In genomic region chr5:36777105-36777757, GRCh38 we compare ENCODE assay signal across 8 cellular contexts.
DNase-seq lines count a peak whose midpoint lies in the region; ATAC-seq and TF ChIP-seq lines count a peak whose summit lies in the region.

No MANE protein-coding gene starts in this region.

- H3K4me1 Mint-ChIP-seq in activated CD8-positive, alpha-beta T cell treated with anti-CD3 and anti-CD28 coated beads, Interleukin-2, amount 10 ng/mL, durations not matched to agents 7 days and 5 days (ENCODE audit: low read depth): no peaks in the 10 kb centered on the region

- no peaks in the 10 kb centered on the region for H3K36me3 Mint-ChIP-seq in activated CD8-positive, alpha-beta T cell treated with anti-CD3 and anti-CD28 coated beads, Interleukin-2, amount 10 ng/mL, durations not matched to agents 7 days and 5 days (ENCODE audit: low read depth)

- POLR2A ChIA-PET in activated CD8-positive, alpha-beta T cell treated with anti-CD3 and anti-CD28 coated beads, Interleukin-2, amount 10 ng/mL, durations not matched to agents 7 days and 5 days (lab: Charles Lee): no interaction called here

- peaks cover 11% of the 10 kb centered on the region for H3K27me3 Mint-ChIP-seq in activated CD8-positive, alpha-beta T cell treated with anti-CD3 and anti-CD28 coated beads, Interleukin-2, amount 10 ng/mL, durations not matched to agents 7 days and 5 days (ENCODE audit: low read depth)

- ATAC-seq in HG03378 (IDR thresholded peaks at IDR 0.05; ENCODE audit: unreplicated experiment): no peak
- no peak for ATAC-seq in activated CD8-positive, alpha-beta T cell treated with anti-CD3 and anti-CD28 coated beads, Interleukin-2, amount 10 ng/mL, durations not matched to agents 7 days and 5 days
- no peak for ATAC-seq in HG03039 (IDR thresholded peaks at IDR 0.05; ENCODE audit: unreplicated experiment)

- H3K4me3 ChIP-seq in astrocyte of the cerebellum (ENCODE audit: low read depth, low read length): no peak overlapping the region

- CTCF ChIA-PET in activated CD8-positive, alpha-beta T cell treated with anti-CD3 and anti-CD28 coated beads, Interleukin-2, amount 10 ng/mL, durations not matched to agents 7 days and 5 days (lab: Charles Lee): interaction anchor here (0.9 to 1.1 kb wide), 2 partner anchors 48 to 228 kb away, joined by 3 read pairs; no protein-coding TSS in a partner anchor

- H3K4me3 Mint-ChIP-seq in activated CD8-positive, alpha-beta T cell treated with anti-CD3 and anti-CD28 coated beads, Interleukin-2, amount 10 ng/mL, durations not matched to agents 7 days and 5 days: no peak overlapping the region

- no peaks in the 10 kb centered on the region for H3K9me3 Mint-ChIP-seq in activated CD8-positive, alpha-beta T cell treated with anti-CD3 and anti-CD28 coated beads, Interleukin-2, amount 10 ng/mL, durations not matched to agents 7 days and 5 days (ENCODE audit: insufficient read depth)

- no peak overlapping the region for H3K27ac Mint-ChIP-seq in activated CD8-positive, alpha-beta T cell treated with anti-CD3 and anti-CD28 coated beads, Interleukin-2, amount 10 ng/mL, durations not matched to agents 7 days and 5 days

- in situ Hi-C loops in astrocyte of the cerebellum (cut with HindIII; ENCODE audit: low sequenced_read_pairs): no loop called here

- TF ChIP-seq CTCF in astrocyte of the cerebellum (IDR thresholded peaks at IDR 0.05; ENCODE audit: low read depth, low read length, missing control alignments): peak; percentile 40

- DNase-seq in Ammon's horn (ENCODE audit: low spot score) (peak; percentile 16), HuH-7.5 (ENCODE audit: low spot score) (peak; percentile 74), astrocyte of the cerebellum (ENCODE audit: low read depth) (no peak), kidney tubule cell (ENCODE audit: low spot score) (peak; percentile 42)
- no peak for DNase-seq in activated CD4-positive, alpha-beta T cell treated with anti-CD3 and anti-CD28 coated beads for 1 hour
- no peak for DNase-seq in activated CD8-positive, alpha-beta T cell treated with anti-CD3 and anti-CD28 coated beads, Interleukin-2, amount 10 ng/mL, durations not matched to agents 7 days and 5 days

Comparison
In these comparisons a context has a peak if more than half of its experiments do, and no peak if none do; other contexts are left out.
1. DNase-seq: peak in Ammon's horn (single experiment), HuH-7.5 (single experiment) and kidney tubule cell (single experiment); none in astrocyte of the cerebellum (single experiment), activated CD4-positive, alpha-beta T cell treated with anti-CD3 and anti-CD28 coated beads for 1 hour (single experiment) and activated CD8-positive, alpha-beta T cell treated with anti-CD3 and anti-CD28 coated beads, Interleukin-2, amount 10 ng/mL, durations not matched to agents 7 days and 5 days (single experiment).